In the genomic region with DNA sequence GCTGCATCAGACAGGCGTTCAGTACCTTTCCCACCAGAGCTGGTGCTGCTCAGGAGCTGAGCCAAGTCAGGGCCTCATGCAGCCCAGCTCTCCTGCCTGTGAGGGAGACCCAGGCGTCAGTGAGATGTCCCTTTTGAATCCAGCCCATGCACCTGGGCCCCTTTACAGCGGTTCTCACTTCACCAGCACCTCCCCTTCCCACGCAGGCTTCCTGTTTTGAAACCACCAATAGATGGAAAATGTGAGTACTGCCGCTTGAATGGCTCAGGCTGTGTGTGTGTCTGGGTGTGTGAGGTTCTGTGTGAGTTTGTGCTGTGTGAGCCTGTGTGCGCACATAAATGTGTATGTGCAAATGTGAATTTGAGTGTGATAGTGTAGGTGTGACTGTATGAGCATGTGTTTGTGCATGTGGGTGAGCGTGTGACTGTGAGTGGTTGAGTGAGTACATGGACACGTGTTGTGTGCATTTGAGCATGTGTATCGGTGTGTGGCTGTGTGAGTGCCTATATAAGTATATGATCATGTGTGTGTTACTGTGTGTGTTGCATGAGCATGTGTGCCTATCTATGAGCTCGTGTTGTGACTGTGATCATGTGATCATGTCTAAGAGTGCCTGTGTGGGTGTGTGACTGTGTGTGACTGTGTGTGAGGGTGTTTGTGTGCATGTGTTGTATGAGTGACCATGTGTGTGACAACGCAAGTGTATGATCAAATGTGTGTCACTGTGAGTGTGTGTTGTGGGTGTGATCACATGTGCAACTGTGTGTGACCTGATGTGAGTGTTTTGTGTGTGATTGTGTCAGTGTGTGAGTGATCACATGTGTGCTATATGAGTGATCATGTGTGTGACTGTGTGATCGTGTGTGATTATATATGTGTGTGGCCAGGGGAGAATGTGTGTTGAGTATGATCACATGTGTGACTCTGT, we compare ENCODE assay signal across 8 cellular contexts.
DNase-seq lines count a peak whose midpoint lies in the region; ATAC-seq and TF ChIP-seq lines count a peak whose summit lies in the region.

No MANE protein-coding gene starts in this region.

- intact Hi-C loops in right lobe of liver (cut with DNase I), result no loop called here

- TF ChIP-seq CTCF in GM20000 (IDR thresholded peaks at IDR 0.05; ENCODE audit: extremely low read depth, missing control alignments), result no peak
- no peak for TF ChIP-seq CTCF in right lobe of liver (IDR thresholded peaks at IDR 0.05)

- ATAC-seq in right lobe of liver, result peak; percentile 16 to 37 (median 28)
- ATAC-seq in stimulated activated naive CD8-positive, alpha-beta T cell treated with anti-CD3 and anti-CD28 coated beads, Interleukin-15, Interleukin-2, amounts not matched to agents 100 U/mL and 50 U/mL, for 24 hours, result peak; percentile 81
- no peak for ATAC-seq in GM18520 (IDR thresholded peaks at IDR 0.05; ENCODE audit: unreplicated experiment)
- no peak for ATAC-seq in HG02970 (IDR thresholded peaks at IDR 0.05; ENCODE audit: low FRiP score, unreplicated experiment)

- H3K4me1 ChIP-seq in right lobe of liver, result peaks cover 0 to 5% (median 0%) of the 10 kb centered on the region in 4 donors

- no peaks in the 10 kb centered on the region for H3K36me3 ChIP-seq in right lobe of liver

- no peak overlapping the region for H3K4me3 ChIP-seq in right lobe of liver

- peak; percentile 23 for TF ChIP-seq POLR2A in right lobe of liver (IDR thresholded peaks at IDR 0.05)

- no peaks in the 10 kb centered on the region for H3K27me3 ChIP-seq in right lobe of liver

- WGBS in right lobe of liver (ENCODE audit: insufficient coverage, low coverage, low lambda C conversion rate, missing lambda C conversion rate), result 64% methylated on average over 7 of the region's 12 CpGs

- peak overlapping the region in 1 of 3 donors; percentile 49 for H3K27ac ChIP-seq in right lobe of liver

- no peaks in the 10 kb centered on the region for H3K9me3 ChIP-seq in right lobe of liver

- DNase-seq in GM20000 (ENCODE audit: low spot score) (peak; percentile 71), KG1 (lab: John Stamatoyannopoulos, UW) (peak; percentile 91), right lobe of liver (no peak), islet precursor cell (no peak)
- DNase-seq in activated CD8-positive, alpha-beta memory T cell treated with anti-CD3 and anti-CD28 coated beads for 24 hours, result peak; percentile 87
- peak; percentile 84 for DNase-seq in stimulated activated naive CD8-positive, alpha-beta T cell treated with anti-CD3 and anti-CD28 coated beads, Interleukin-15, Interleukin-2, amounts not matched to agents 100 U/mL and 50 U/mL, for 24 hours

Comparison
In these comparisons a context has a peak if more than half of its experiments do, and no peak if none do; other contexts are left out.
1. DNase-seq: peak in GM20000 (single experiment), KG1 (single experiment), activated CD8-positive, alpha-beta memory T cell treated with anti-CD3 and anti-CD28 coated beads for 24 hours (single experiment) and stimulated activated naive CD8-positive, alpha-beta T cell treated with anti-CD3 and anti-CD28 coated beads, Interleukin-15, Interleukin-2, amounts not matched to agents 100 U/mL and 50 U/mL, for 24 hours (single experiment); none in right lobe of liver (0 of 3) and islet precursor cell (single experiment).
2. ATAC-seq: peak in right lobe of liver (4 of 4) and stimulated activated naive CD8-positive, alpha-beta T cell treated with anti-CD3 and anti-CD28 coated beads, Interleukin-15, Interleukin-2, amounts not matched to agents 100 U/mL and 50 U/mL, for 24 hours (single experiment); none in GM18520 (single experiment) and HG02970 (single experiment).